In the genomic region with DNA sequence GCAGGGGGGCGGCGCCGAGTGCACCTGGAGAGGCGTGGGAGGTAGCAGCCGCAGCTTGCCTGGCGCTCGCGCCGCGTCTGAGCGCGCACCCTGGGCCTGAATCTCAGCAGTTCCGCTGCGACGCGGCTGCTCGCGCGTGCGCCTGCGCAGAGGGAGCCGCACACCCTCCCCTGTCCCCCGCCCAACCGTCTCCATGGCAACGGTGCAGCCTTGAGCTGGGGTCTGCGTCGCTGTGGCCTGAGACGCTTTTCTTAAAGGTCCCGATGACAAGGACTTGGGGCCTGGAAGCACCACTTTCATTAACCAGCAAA, we compare ENCODE assay signal across 9 cellular contexts. TPM values are rescaled to one million over a fixed set of nuclear protein-coding genes. Genes with fewer than 3 reads are reported as not detected.
DNase-seq lines count a peak whose midpoint lies in the region; ATAC-seq and TF ChIP-seq lines count a peak whose summit lies in the region.
"Had no signal": no experiment of that assay in that cellular context is flagged by ENCODE, and none has a peak within 500 bp of the region (broad histone marks: within the 10 kb centered on the region; RNA-seq: fewer than 3 reads in every experiment).

A gene with protein sequence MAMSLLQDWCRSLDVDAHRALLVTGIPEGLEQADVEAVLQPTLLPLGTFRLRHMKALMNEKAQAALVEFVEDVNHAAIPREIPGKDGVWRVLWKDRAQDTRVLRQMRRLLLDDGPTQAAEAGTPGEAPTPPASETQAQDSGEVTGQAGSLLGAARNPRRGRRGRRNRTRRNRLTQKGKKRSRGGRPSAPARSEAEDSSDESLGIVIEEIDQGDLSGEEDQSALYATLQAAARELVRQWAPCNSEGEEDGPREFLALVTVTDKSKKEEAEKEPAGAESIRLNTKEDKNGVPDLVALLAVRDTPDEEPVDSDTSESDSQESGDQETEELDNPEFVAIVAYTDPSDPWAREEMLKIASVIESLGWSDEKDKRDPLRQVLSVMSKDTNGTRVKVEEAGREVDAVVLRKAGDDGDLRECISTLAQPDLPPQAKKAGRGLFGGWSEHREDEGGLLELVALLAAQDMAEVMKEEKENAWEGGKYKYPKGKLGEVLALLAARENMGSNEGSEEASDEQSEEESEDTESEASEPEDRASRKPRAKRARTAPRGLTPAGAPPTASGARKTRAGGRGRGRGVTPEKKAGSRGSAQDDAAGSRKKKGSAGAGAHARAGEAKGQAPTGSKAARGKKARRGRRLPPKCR (minus strand): TSS at position 79 of the 311 bp plus-strand sequence. CDS start 402 bp downstream, outside the sequence.

- WGBS in suprapubic skin: 9% methylated on average over 7 of the region's 29 CpGs

- H3K9me3 ChIP-seq in HUES48 (ENCODE audit: control insufficient read depth, insufficient read depth, low read length) (no peaks in the 10 kb centered on the region), RWPE2 (ENCODE audit: severe bottlenecking) (no peaks in the 10 kb centered on the region), suprapubic skin (no peaks in the 10 kb centered on the region)

- peak within 1 kb of the TSS; percentile 65 for H3K4me3 ChIP-seq in HUES48 (ENCODE audit: low read depth, low read length)
- no peak within 1 kb of the TSS for H3K4me3 ChIP-seq in RWPE2 (ENCODE audit: severe bottlenecking)
- H3K4me3 ChIP-seq in dorsolateral prefrontal cortex: peak within 1 kb of the TSS; percentile 51 to 94 (median 78)
- H3K4me3 ChIP-seq in suprapubic skin: peak within 1 kb of the TSS; percentile 36
- H3K4me3 ChIP-seq: lung had no signal

- H3K4me1 ChIP-seq in HUES48 (ENCODE audit: control insufficient read depth, insufficient read depth, low read length) (peaks cover 10% of the 10 kb centered on the region; the same call in 1 of the 2 replicates), RWPE2 (ENCODE audit: insufficient read depth, poor library complexity, severe bottlenecking) (no peaks in the 10 kb centered on the region), suprapubic skin (peaks cover 51% of the 10 kb centered on the region)

- TF ChIP-seq CTCF in RWPE2 (IDR thresholded peaks at IDR 0.05; ENCODE audit: poor library complexity, severe bottlenecking) (no peak), dorsolateral prefrontal cortex (IDR thresholded peaks at IDR 0.05 in 54 of 56, conservative IDR thresholded peaks at IDR 0.05 in 2 of 56; ENCODE audit: low read depth in 1 of 56, partially characterized antibody in 56 of 56) (peak in 9 of 56 donors; percentile 4 to 25 (median 19)), suprapubic skin (IDR thresholded peaks at IDR 0.05) (no peak)

- DNase-seq in RWPE2 (ENCODE audit: low spot score): peak; percentile 60
- DNase-seq in dorsolateral prefrontal cortex: peak; percentile 78 to 93 (median 88)
- DNase-seq in medulla oblongata (ENCODE audit: extremely low spot score): peak; percentile 90
- no peak for DNase-seq in suprapubic skin (ENCODE audit: low spot score in 2 of 2)
- DNase-seq in NCI-H446 treated with DMSO at 0.1 percent for 48 hours (lab: John Stamatoyannopoulos, UW): no peak

- H3K27ac ChIP-seq in HUES48 (ENCODE audit: low read depth, low read length): no peak within 1 kb of the TSS
- H3K27ac ChIP-seq in RWPE2 (ENCODE audit: poor library complexity, severe bottlenecking): no peak within 1 kb of the TSS
- peak within 1 kb of the TSS in 58 of 59 donors; percentile 54 to 95 (median 86) for H3K27ac ChIP-seq in dorsolateral prefrontal cortex
- H3K27ac ChIP-seq in suprapubic skin: no peak within 1 kb of the TSS

- no peak within 1 kb of the TSS for H3K9ac ChIP-seq in HUES48 (ENCODE audit: low read depth, low read length)

- intact Hi-C loops in dorsolateral prefrontal cortex (cut with DNase I): loop anchor here in 1 of 2 donors (2.0 kb wide), 1 partner anchor 17 kb away; no protein-coding TSS in a partner anchor

- H3K36me3 ChIP-seq in HUES48 (ENCODE audit: control insufficient read depth, insufficient read depth, low read length) (no peaks in the 10 kb centered on the region), RWPE2 (ENCODE audit: low read depth) (no peaks in the 10 kb centered on the region), suprapubic skin (no peaks in the 10 kb centered on the region)

- TF ChIP-seq POLR2A in suprapubic skin (IDR thresholded peaks at IDR 0.05): no peak

- TF ChIP-seq EP300 in suprapubic skin (IDR thresholded peaks at IDR 0.05): no peak

- ATAC-seq in RWPE2 (ENCODE audit: low read depth) (peak; percentile 82), HG03442 (IDR thresholded peaks at IDR 0.05; ENCODE audit: unreplicated experiment) (no peak), GM21717 (IDR thresholded peaks at IDR 0.05; ENCODE audit: unreplicated experiment) (no peak)

- H3K27me3 ChIP-seq in HUES48 (ENCODE audit: control insufficient read depth, insufficient read depth, low read length) (peaks cover 47% of the 10 kb centered on the region), RWPE2 (ENCODE audit: insufficient read depth, poor library complexity, severe bottlenecking) (no peaks in the 10 kb centered on the region), dorsolateral prefrontal cortex (peaks cover 0 to 2% (median 0%) of the 10 kb centered on the region in 45 donors), suprapubic skin (peaks cover 7% of the 10 kb centered on the region)

RNA-seq across cellular contexts. Expression of the gene that starts here (rescaled TPM):
- 100 to 1,000 TPM in 56 of 120 experiments, 10 to 100 TPM in 64; 41.7 to 149 (median 97.4) TPM for total RNA-seq in dorsolateral prefrontal cortex
- total RNA-seq in suprapubic skin: 1 to 10 TPM; 1.8 to 3.2 (median 2.8) TPM

Comparison
In these comparisons a context has a peak if more than half of its experiments do, and no peak if none do; other contexts are left out.
1. RNA of the gene that starts here (total RNA-seq): 41.7 to 149 TPM in dorsolateral prefrontal cortex; 1.8 to 3.2 TPM in suprapubic skin; every median in the first group is over 10 times any median in the second.
2. H3K27ac ChIP-seq: peak in dorsolateral prefrontal cortex (58 of 59); none in HUES48 (single experiment), RWPE2 (single experiment) and suprapubic skin (single experiment).
3. DNase-seq: peak in RWPE2 (single experiment), dorsolateral prefrontal cortex (10 of 10) and medulla oblongata (single experiment); none in suprapubic skin (0 of 2) and NCI-H446 treated with DMSO at 0.1 percent for 48 hours (single experiment).